In genomic region chr16:30372725-30373124, GRCh38 we compare ENCODE assay signal across 15 cellular contexts. TPM values are rescaled to one million over a fixed set of nuclear protein-coding genes. Genes with fewer than 3 reads are reported as not detected.
DNase-seq lines count a peak whose midpoint lies in the region; ATAC-seq and TF ChIP-seq lines count a peak whose summit lies in the region.
"Had no signal": no experiment of that assay in that cellular context is flagged by ENCODE, and none has a peak within 500 bp of the region (broad histone marks: within the 10 kb centered on the region; RNA-seq: fewer than 3 reads in every experiment).

No MANE protein-coding gene starts in this region.

- H3K4me1 Mint-ChIP-seq in CD4-positive, CD25-positive, alpha-beta regulatory T cell: peaks cover 6 to 52% (median 28%) of the 10 kb centered on the region in 4 donors
- H3K4me1 Mint-ChIP-seq in activated naive CD8-positive, alpha-beta T cell treated with anti-CD3 and anti-CD28 coated beads, Interleukin-2, amount 50 U/mL, for 24 hours: peaks cover 35% of the 10 kb centered on the region
- peaks cover 34 to 37% of the 10 kb centered on the region in 2 donors for H3K4me1 Mint-ChIP-seq in natural killer cell treated with Interleukin-12 subunit alpha and Interleukin-12 subunit beta and Interleukin-15 and Interleukin-18, amount 100 ng/mL, for 72 hours (ENCODE audit: low read depth in 2 of 2)

- TF ChIP-seq CTCF in uterus (IDR thresholded peaks at IDR 0.05) (no peak), breast epithelium (IDR thresholded peaks at IDR 0.05) (no peak)

- H3K9me3 ChIP-seq in CD4-positive, CD25-positive, alpha-beta regulatory T cell (ENCODE audit: control insufficient read depth in 2 of 2, low read length in 2 of 2): no peaks in the 10 kb centered on the region
- H3K9me3 ChIP-seq in KOPT-K1 (ENCODE audit: insufficient read depth, low read length, poor library complexity, severe bottlenecking): no peaks in the 10 kb centered on the region
- H3K9me3 ChIP-seq in uterus: no peaks in the 10 kb centered on the region
- no peaks in the 10 kb centered on the region for H3K9me3 ChIP-seq in breast epithelium

- H3K9me3 Mint-ChIP-seq in CD4-positive, CD25-positive, alpha-beta regulatory T cell: peaks cover 0 to 2% (median 0%) of the 10 kb centered on the region in 7 donors
- H3K9me3 Mint-ChIP-seq in activated naive CD8-positive, alpha-beta T cell treated with anti-CD3 and anti-CD28 coated beads, Interleukin-2, amount 50 U/mL, for 24 hours: no peaks in the 10 kb centered on the region
- no peaks in the 10 kb centered on the region for H3K9me3 Mint-ChIP-seq in natural killer cell treated with Interleukin-12 subunit alpha and Interleukin-12 subunit beta and Interleukin-15 and Interleukin-18, amount 100 ng/mL, for 72 hours

- peak overlapping the region in 3 of 4 donors; percentile 23 to 64 (median 48) for H3K4me3 Mint-ChIP-seq in CD4-positive, CD25-positive, alpha-beta regulatory T cell
- H3K4me3 Mint-ChIP-seq in activated naive CD8-positive, alpha-beta T cell treated with anti-CD3 and anti-CD28 coated beads, Interleukin-2, amount 50 U/mL, for 24 hours: no peak overlapping the region
- peak overlapping the region; percentile 61 for H3K4me3 Mint-ChIP-seq in natural killer cell treated with Interleukin-12 subunit alpha and Interleukin-12 subunit beta and Interleukin-15 and Interleukin-18, amount 100 ng/mL, for 72 hours

- no peak overlapping the region for H3K4me3 ChIP-seq in CD4-positive, CD25-positive, alpha-beta regulatory T cell (ENCODE audit: low read depth, low read length)
- H3K4me3 ChIP-seq in uterus (no peak overlapping the region), breast epithelium (no peak overlapping the region)

- H3K27me3 Mint-ChIP-seq in CD4-positive, CD25-positive, alpha-beta regulatory T cell: peaks cover 1% of the 10 kb centered on the region
- peaks cover 4% of the 10 kb centered on the region for H3K27me3 Mint-ChIP-seq in activated naive CD8-positive, alpha-beta T cell treated with anti-CD3 and anti-CD28 coated beads, Interleukin-2, amount 50 U/mL, for 24 hours
- no peaks in the 10 kb centered on the region for H3K27me3 Mint-ChIP-seq in natural killer cell treated with Interleukin-12 subunit alpha and Interleukin-12 subunit beta and Interleukin-15 and Interleukin-18, amount 100 ng/mL, for 72 hours

- no peaks in the 10 kb centered on the region for H3K36me3 ChIP-seq in CD4-positive, CD25-positive, alpha-beta regulatory T cell (ENCODE audit: control insufficient read depth, insufficient read depth, low read length)
- H3K36me3 ChIP-seq in KOPT-K1 (ENCODE audit: insufficient read depth, low read length): peaks cover 11% of the 10 kb centered on the region; the same call in 1 of the 2 replicates
- no peaks in the 10 kb centered on the region for H3K36me3 ChIP-seq in uterus
- no peaks in the 10 kb centered on the region for H3K36me3 ChIP-seq in breast epithelium

- DNase-seq in CD4-positive, CD25-positive, alpha-beta regulatory T cell: no peak
- DNase-seq in activated naive CD8-positive, alpha-beta T cell treated with anti-CD3 and anti-CD28 coated beads, Interleukin-2, amount 50 U/mL, for 24 hours: no peak
- no peak for DNase-seq in natural killer cell treated with Interleukin-12 subunit alpha and Interleukin-12 subunit beta and Interleukin-15 and Interleukin-18, amount 100 ng/mL, for 72 hours (ENCODE audit: low spot score)
- DNase-seq in uterus (no peak), breast epithelium (ENCODE audit: low spot score in 2 of 2) (no peak), DMS53 (lab: John Stamatoyannopoulos, UW) (no peak)
- DNase-seq: activated CD4-positive, alpha-beta T cell treated with anti-CD3 and anti-CD28 coated beads for 48 hours; foreskin keratinocyte; GDM1; NCI-H2171 treated with DMSO at 0.1 percent for 48 hours; SW 1271 had no signal

- TF ChIP-seq POLR2A in uterus (IDR thresholded peaks at IDR 0.05): no peak
- no peak for TF ChIP-seq POLR2A in breast epithelium (IDR thresholded peaks at IDR 0.05)

- intact Hi-C loops in uterus (cut with DNase I; ENCODE audit: low total_unique reads): no loop called here
- intact Hi-C loops in breast epithelium (cut with DNase I; ENCODE audit: low total_unique reads): no loop called here

- no peaks in the 10 kb centered on the region for H3K27me3 ChIP-seq in CD4-positive, CD25-positive, alpha-beta regulatory T cell (ENCODE audit: control insufficient read depth, insufficient read depth, low read length)
- H3K27me3 ChIP-seq in uterus (no peaks in the 10 kb centered on the region), breast epithelium (no peaks in the 10 kb centered on the region)
- H3K27me3 ChIP-seq: foreskin keratinocyte had no signal

- H3K4me1 ChIP-seq in CD4-positive, CD25-positive, alpha-beta regulatory T cell (ENCODE audit: control insufficient read depth, insufficient read depth, low read length, poor library complexity, severe bottlenecking): peaks cover 42% of the 10 kb centered on the region
- peaks cover 0 to 1% of the 10 kb centered on the region in 2 donors for H3K4me1 ChIP-seq in uterus
- peaks cover 0 to 9% of the 10 kb centered on the region in 2 donors for H3K4me1 ChIP-seq in breast epithelium
- H3K4me1 ChIP-seq: foreskin keratinocyte had no signal

- ATAC-seq in CD4-positive, CD25-positive, alpha-beta regulatory T cell (ENCODE audit: low read depth in 2 of 2): no peak
- ATAC-seq in activated naive CD8-positive, alpha-beta T cell treated with anti-CD3 and anti-CD28 coated beads, Interleukin-2, amount 50 U/mL, for 24 hours: no peak
- ATAC-seq in natural killer cell treated with Interleukin-12 subunit alpha and Interleukin-12 subunit beta and Interleukin-15 and Interleukin-18, amount 100 ng/mL, for 72 hours: no peak
- no peak for ATAC-seq in GM21619 (IDR thresholded peaks at IDR 0.05; ENCODE audit: unreplicated experiment)
- ATAC-seq: foreskin keratinocyte, sciatic nerve had no signal

- H3K36me3 Mint-ChIP-seq in CD4-positive, CD25-positive, alpha-beta regulatory T cell: no peaks in the 10 kb centered on the region
- H3K36me3 Mint-ChIP-seq in activated naive CD8-positive, alpha-beta T cell treated with anti-CD3 and anti-CD28 coated beads, Interleukin-2, amount 50 U/mL, for 24 hours (ENCODE audit: low read depth): peaks cover 7% of the 10 kb centered on the region
- no peaks in the 10 kb centered on the region for H3K36me3 Mint-ChIP-seq in natural killer cell treated with Interleukin-12 subunit alpha and Interleukin-12 subunit beta and Interleukin-15 and Interleukin-18, amount 100 ng/mL, for 72 hours

- peak overlapping the region; percentile 30 for H3K27ac ChIP-seq in CD4-positive, CD25-positive, alpha-beta regulatory T cell (ENCODE audit: insufficient read depth, low read length, poor library complexity, severe bottlenecking)
- H3K27ac ChIP-seq in KOPT-K1 (ENCODE audit: low read depth, low read length, poor library complexity, severe bottlenecking) (peak overlapping the region; percentile 73), uterus (no peak overlapping the region), breast epithelium (no peak overlapping the region)
- H3K27ac ChIP-seq: foreskin keratinocyte had no signal

- H3K27ac Mint-ChIP-seq in CD4-positive, CD25-positive, alpha-beta regulatory T cell: peak overlapping the region; percentile 89 to 98 (median 95)
- H3K27ac Mint-ChIP-seq in activated naive CD8-positive, alpha-beta T cell treated with anti-CD3 and anti-CD28 coated beads, Interleukin-2, amount 50 U/mL, for 24 hours: peak overlapping the region; percentile 47
- H3K27ac Mint-ChIP-seq in natural killer cell treated with Interleukin-12 subunit alpha and Interleukin-12 subunit beta and Interleukin-15 and Interleukin-18, amount 100 ng/mL, for 72 hours: peak overlapping the region; percentile 91 to 99

RNA-seq across cellular contexts. Expression of gene MYL11, which starts 1.9 kb away (rescaled TPM):
- 4.1 TPM for total RNA-seq in CD4-positive, CD25-positive, alpha-beta regulatory T cell
- polyA plus RNA-seq in CD4-positive, CD25-positive, alpha-beta regulatory T cell: 1 to 10 TPM in 1 of 4 donors, not detected in 3; 1.7 TPM
- 1 to 10 TPM in 1 of 2 donors, not detected in 1; 8.5 TPM for total RNA-seq in natural killer cell treated with Interleukin-12 subunit alpha and Interleukin-12 subunit beta and Interleukin-15 and Interleukin-18, amount 100 ng/mL, for 72 hours
- 1 to 10 TPM in 1 of 4 donors, not detected in 3; 1.2 TPM for total RNA-seq in uterus
- not detected for total RNA-seq in breast epithelium
- total RNA-seq: foreskin keratinocyte, sciatic nerve, subcutaneous adipose tissue had no signal

RNA-seq across cellular contexts. Expression of gene TBC1D10B, which starts 2.4 kb away (rescaled TPM):
- 32.2 TPM for total RNA-seq in CD4-positive, CD25-positive, alpha-beta regulatory T cell
- polyA plus RNA-seq in CD4-positive, CD25-positive, alpha-beta regulatory T cell: 10 to 100 TPM in 1 of 4 donors, 1 to 10 TPM in 3; 7.1 to 11.7 (median 8.2) TPM
- 10 to 100 TPM; 64.0 to 99.1 TPM for total RNA-seq in natural killer cell treated with Interleukin-12 subunit alpha and Interleukin-12 subunit beta and Interleukin-15 and Interleukin-18, amount 100 ng/mL, for 72 hours
- 10 to 100 TPM; 20.7 to 50.1 (median 29.9) TPM for total RNA-seq in uterus
- 10 to 100 TPM; 19.0 to 22.2 (median 21.0) TPM for total RNA-seq in breast epithelium

RNA-seq across cellular contexts. Expression of gene SEPTIN1, which starts 9.6 kb away (rescaled TPM):
- total RNA-seq in CD4-positive, CD25-positive, alpha-beta regulatory T cell: 198 TPM
- polyA plus RNA-seq in CD4-positive, CD25-positive, alpha-beta regulatory T cell: 100 to 1,000 TPM; 157 to 205 (median 170) TPM
- 100 to 1,000 TPM; 192 to 207 TPM for total RNA-seq in natural killer cell treated with Interleukin-12 subunit alpha and Interleukin-12 subunit beta and Interleukin-15 and Interleukin-18, amount 100 ng/mL, for 72 hours
- 1 to 10 TPM in 2 of 4 donors, not detected in 2; 1.0 to 5.3 TPM for total RNA-seq in uterus
- 1 to 10 TPM; 1.3 to 4.6 (median 2.7) TPM for total RNA-seq in breast epithelium
- total RNA-seq: foreskin keratinocyte had no signal

RNA-seq across cellular contexts. Expression of gene CD2BP2, which starts 17.6 kb away (rescaled TPM):
- 46.7 TPM for total RNA-seq in CD4-positive, CD25-positive, alpha-beta regulatory T cell
- 10 to 100 TPM; 33.5 to 42.1 (median 37.2) TPM for polyA plus RNA-seq in CD4-positive, CD25-positive, alpha-beta regulatory T cell
- total RNA-seq in natural killer cell treated with Interleukin-12 subunit alpha and Interleukin-12 subunit beta and Interleukin-15 and Interleukin-18, amount 100 ng/mL, for 72 hours: 10 to 100 TPM; 95.8 to 99.7 TPM
- total RNA-seq in uterus: 10 to 100 TPM; 27.9 to 74.7 (median 32.8) TPM
- total RNA-seq in breast epithelium: 10 to 100 TPM; 26.2 to 47.2 (median 38.3) TPM

RNA-seq across cellular contexts. Expression of gene ZNF48, which starts 22.5 kb away (rescaled TPM):
- 6.0 TPM for total RNA-seq in CD4-positive, CD25-positive, alpha-beta regulatory T cell
- 1 to 10 TPM; 4.5 to 8.0 (median 6.7) TPM for polyA plus RNA-seq in CD4-positive, CD25-positive, alpha-beta regulatory T cell
- 10 to 100 TPM; 10.2 to 14.7 TPM for total RNA-seq in natural killer cell treated with Interleukin-12 subunit alpha and Interleukin-12 subunit beta and Interleukin-15 and Interleukin-18, amount 100 ng/mL, for 72 hours
- total RNA-seq in uterus (10 to 100 TPM in 3 of 4 donors, 1 to 10 TPM in 1; 2.6 to 21.0 (median 12.7) TPM), breast epithelium (1 to 10 TPM; 4.8 to 9.5 (median 6.2) TPM)

Comparison
In these comparisons a context has a peak if more than half of its experiments do, and no peak if none do; other contexts are left out.
1. H3K27ac ChIP-seq: peak in CD4-positive, CD25-positive, alpha-beta regulatory T cell (single experiment) and KOPT-K1 (single experiment); none in uterus (0 of 2) and breast epithelium (0 of 2).
2. RNA of gene SEPTIN1, which starts 9.6 kb away (total RNA-seq): 192 to 207 TPM in natural killer cell treated with Interleukin-12 subunit alpha and Interleukin-12 subunit beta and Interleukin-15 and Interleukin-18, amount 100 ng/mL, for 72 hours and 198 TPM in CD4-positive, CD25-positive, alpha-beta regulatory T cell (single experiment); 1.3 to 4.6 TPM in breast epithelium and 1.0 to 5.3 TPM in uterus; every median in the first group is over 10 times any median in the second.
3. Peak in every context shown above with its lines, with median percentiles within 50 percentile points of each other: H3K27ac Mint-ChIP-seq.